ENCODE assay signal across 28 cellular contexts in genomic region chr3:160008979-160009378, GRCh38. TPM values are rescaled to one million over a fixed set of nuclear protein-coding genes. Genes with fewer than 3 reads are reported as not detected.
DNase-seq lines count a peak whose midpoint lies in the region; ATAC-seq, FAIRE-seq and TF ChIP-seq lines count a peak whose summit lies in the region.
"Had no signal": no experiment of that assay in that cellular context is flagged by ENCODE, and none has a peak within 500 bp of the region (broad histone marks: within the 10 kb centered on the region; RNA-seq: fewer than 3 reads in every experiment).

No MANE protein-coding gene starts in this region.

- no peak for TF ChIP-seq RAD21 in K562 (CRISPR knock-in tag; conservative IDR thresholded peaks at IDR 0.05 in 1 of 2, IDR thresholded peaks at IDR 0.05 in 1 of 2)

- peak overlapping the region; percentile 89; the same call in 1 of the 2 replicates for H3K4me2 ChIP-seq in KMS-11
- H3K4me2 ChIP-seq in K562 (ENCODE audit: insufficient read depth, low read length): no peak overlapping the region
- H3K4me2 ChIP-seq: SK-N-SH had no signal

- TF ChIP-seq CTCF in KMS-11 (conservative IDR thresholded peaks at IDR 0.05; ENCODE audit: low read depth, low read length) (no peak), K562 (IDR thresholded peaks at IDR 0.05 in 2 of 3, conservative IDR thresholded peaks at IDR 0.05 in 1 of 3; ENCODE audit: insufficient read depth in 2 of 3, low read depth in 1 of 3, low read length in 3 of 3) (no peak), brain microvascular endothelial cell (IDR thresholded peaks at IDR 0.05; ENCODE audit: low read depth, low read length, missing control alignments) (no peak), left lung (IDR thresholded peaks at IDR 0.05) (no peak)

- intact Hi-C loops in K562 (cut with micrococcal nuclease): loop anchor here (10.0 kb wide), 2 partner anchors 184 to 1164 kb away; no protein-coding TSS in a partner anchor
- intact Hi-C loops in left lung (cut with DNase I): loop anchor here in 1 of 2 donors (5.0 kb wide), 1 partner anchor 127 kb away; no protein-coding TSS in a partner anchor

- peaks cover 93% of the 10 kb centered on the region for H3K4me1 ChIP-seq in KMS-11 (ENCODE audit: low read depth, poor library complexity, severe bottlenecking)
- no peaks in the 10 kb centered on the region for H3K4me1 ChIP-seq in K562 (replicated peaks in 1 of 2; ENCODE audit: control insufficient read depth in 2 of 2, insufficient read depth in 2 of 2, low read length in 2 of 2)
- peaks cover 0 to 5% of the 10 kb centered on the region in 2 donors for H3K4me1 ChIP-seq in left lung
- H3K4me1 ChIP-seq: Caco-2 had no signal

- DNase-seq in 8988T: peak; percentile 18
- peak; percentile 19 for DNase-seq in ELR (ENCODE audit: low read depth)
- DNase-seq in K562 (ENCODE audit: extremely low read depth in 1 of 4, low spot score in 3 of 4): no peak
- no peak for DNase-seq in brain microvascular endothelial cell
- no peak for DNase-seq in left lung
- no peak for DNase-seq in H4 (ENCODE audit: low spot score)
- DNase-seq: Caco-2; CD8-positive, alpha-beta T cell; DMS79; EL; GF-D8; KG1; NCI-H1092; NCI-H1436; NCI-H187; NCI-H446; NCI-H524 treated with DMSO at 0.1 percent for 48 hours; NCI-H82; SIG-M5; SK-N-SH; T-helper 17 cell; T1000 had no signal

- CTCF ChIA-PET in K562 (lab: Yijun Ruan, JAX; ENCODE audit: low intra/inter-chr PET ratio): interaction anchor here (1.6 kb wide), 1 partner anchor 124 kb away, joined by 4 read pairs; no protein-coding TSS in a partner anchor

- no peak for TF ChIP-seq EP300 in K562 (IDR thresholded peaks at IDR 0.05; ENCODE audit: low read length)

- no TSS peak for BruUV-seq in K562 (replicated peaks; lab: Mats Ljungman, UMichigan)

- H4K20me1 ChIP-seq in KMS-11 (ENCODE audit: insufficient read depth) (no peaks in the 10 kb centered on the region), K562 (replicated peaks; ENCODE audit: control insufficient read depth, insufficient read depth, low read length) (no peaks in the 10 kb centered on the region)

- H3K4me3 ChIP-seq in KMS-11 (IDR thresholded peaks at IDR 0.05; ENCODE audit: insufficient read depth, low read depth, low read length): no peak overlapping the region
- no peak overlapping the region for H3K4me3 ChIP-seq in K562
- H3K4me3 ChIP-seq in brain microvascular endothelial cell (ENCODE audit: low read depth, low read length): no peak overlapping the region
- no peak overlapping the region for H3K4me3 ChIP-seq in left lung

- H3K9me3 ChIP-seq in K562 (replicated peaks; ENCODE audit: control insufficient read depth, insufficient read depth, low read depth, low read length) (no peaks in the 10 kb centered on the region), left lung (no peaks in the 10 kb centered on the region)
- H3K9me3 ChIP-seq: Caco-2, SK-N-SH had no signal

- H3K27ac ChIP-seq in KMS-11: peak overlapping the region; percentile 82; the same call in 1 of the 2 replicates
- no peak overlapping the region for H3K27ac ChIP-seq in K562 (ENCODE audit: extremely low read depth, low read depth, low read length)
- H3K27ac ChIP-seq in brain microvascular endothelial cell: no peak overlapping the region
- no peak overlapping the region for H3K27ac ChIP-seq in left lung
- H3K27ac ChIP-seq: C4-2B had no signal

- H3K27me3 ChIP-seq in KMS-11 (ENCODE audit: insufficient read depth, low read depth) (no peaks in the 10 kb centered on the region), K562 (ENCODE audit: control insufficient read depth in 2 of 2, insufficient read depth in 2 of 2, low read length in 2 of 2) (no peaks in the 10 kb centered on the region), brain microvascular endothelial cell (replicated peaks) (no peaks in the 10 kb centered on the region), left lung (no peaks in the 10 kb centered on the region)

- in situ Hi-C loops in K562 (cut with MboI) (loop anchor here (10.0 kb wide), 1 partner anchor 744 kb away; no protein-coding TSS in a partner anchor), brain microvascular endothelial cell (cut with HindIII; ENCODE audit: low pct_ligation_motif_present, low sequenced_read_pairs) (no loop called here)

- POLR2A ChIA-PET in K562 (lab: Yijun Ruan, JAX): no interaction called here

- 2% methylated on average over 4 of the region's 4 CpGs for WGBS in K562 (ENCODE audit: insufficient coverage, low coverage, missing lambda C conversion rate)

- no peak for FAIRE-seq in K562 (lab: Jason Lieb, UNC)
- FAIRE-seq: H54, RCC 7860 had no signal

- H2AFZ ChIP-seq in KMS-11 (ENCODE audit: low read depth) (no peak overlapping the region), K562 (ENCODE audit: low read depth, low read length) (no peak overlapping the region)

- H3K36me3 ChIP-seq in KMS-11 (ENCODE audit: insufficient read depth) (no peaks in the 10 kb centered on the region), K562 (ENCODE audit: control insufficient read depth, insufficient read depth, low read length) (no peaks in the 10 kb centered on the region), brain microvascular endothelial cell (replicated peaks) (no peaks in the 10 kb centered on the region), left lung (no peaks in the 10 kb centered on the region)

- no peak overlapping the region for H3K9ac ChIP-seq in KMS-11
- no peak overlapping the region for H3K9ac ChIP-seq in K562 (ENCODE audit: insufficient read depth in 1 of 2, low read depth in 2 of 2, low read length in 2 of 2)
- H3K9ac ChIP-seq: SK-N-SH had no signal

- no peak for TF ChIP-seq POLR2A in K562 (conservative IDR thresholded peaks at IDR 0.05)

- peak; percentile 58 for ATAC-seq in K562
- ATAC-seq in HG02885 (IDR thresholded peaks at IDR 0.05; ENCODE audit: poor library complexity, unreplicated experiment): no peak
- ATAC-seq in left lung: no peak
- ATAC-seq: CD8-positive, alpha-beta T cell; T-helper 17 cell had no signal

- no peaks in the 10 kb centered on the region for H3K79me2 ChIP-seq in KMS-11 (ENCODE audit: insufficient read depth, low read depth)
- no peaks in the 10 kb centered on the region for H3K79me2 ChIP-seq in K562 (ENCODE audit: control insufficient read depth, insufficient read depth, low read length)

- H3K9me1 ChIP-seq in K562 (ENCODE audit: control insufficient read depth, insufficient read depth, low read length): no peaks in the 10 kb centered on the region

TF ChIP-seq in K562, 482 proteins besides CTCF, POLR2A, EP300 and RAD21:
- peak; percentile 50 for TF ChIP-seq CEBPG (CRISPR knock-in tag; IDR thresholded peaks at IDR 0.05)
- TF ChIP-seq CEBPG (tag; conservative IDR thresholded peaks at IDR 0.05 in 1 of 2, IDR thresholded peaks at IDR 0.05 in 1 of 2): peak in 1 of 2 experiments; percentile 36; a peak in 1 of 4 replicates
- TF ChIP-seq TAF9B (IDR thresholded peaks at IDR 0.05; ENCODE audit: partially characterized antibody): no peak

RNA-seq across cellular contexts. Expression of gene IL12A, which starts 20.3 kb away (rescaled TPM):
- not detected in 2 replicates for total RNA-seq in K562 (2011; cell fraction: chromatin; rRNA removed; ENCODE audit: low replicate concordance)
- total RNA-seq in K562 (2011; cell fraction: nucleolus; rRNA removed): not detected in 2 replicates
- not detected in 2 replicates for total RNA-seq in K562 (2011; cell fraction: nucleoplasm; rRNA removed)
- total RNA-seq in K562 (2014; rRNA removed): not detected in 2 replicates
- 0.35 TPM in 1 of 2 replicates, not detected in the other for total RNA-seq in K562 (2014; rRNA removed; fragmentation: Illumina TruSeq; extraction: Trizol)
- total RNA-seq in K562 (2015; rRNA removed; fragmentation: Illumina TruSeq; extraction: Trizol): not detected in 2 replicates
- 0.13 TPM in 1 of 2 replicates, not detected in the other for total RNA-seq in K562 (2021)
- not detected in 2 replicates for polyA plus RNA-seq in K562 (2011; rRNA removed)
- not detected in 2 replicates for polyA plus RNA-seq in K562 (2011; cell fraction: cytosol; rRNA removed)
- 0.14 and 0.27 TPM in 2 replicates for polyA plus RNA-seq in K562 (2011; cell fraction: nucleus; rRNA removed)
- polyA plus RNA-seq in K562 (2012): not detected in 2 replicates
- not detected in 2 replicates for polyA plus RNA-seq in K562 (2014; fragmentation: Illumina TruSeq; extraction: Trizol)
- polyA plus RNA-seq in K562 (2014; fragmentation: Nextera tagmentation; extraction: Ambion mirVana): not detected
- not detected in 2 replicates for polyA plus RNA-seq in K562 (2014; rRNA removed)
- not detected in 2 replicates for polyA minus RNA-seq in K562 (2011; rRNA and poly(A)+ RNA removed)
- polyA minus RNA-seq in K562 (2011; cell fraction: cytosol; rRNA and poly(A)+ RNA removed): not detected in 2 replicates
- polyA minus RNA-seq in K562 (2011; cell fraction: nucleus; rRNA and poly(A)+ RNA removed): not detected in 2 replicates
- under 1 TPM; 0.61 to 0.81 TPM for total RNA-seq in left lung
- total RNA-seq in H4 (2014; rRNA removed; shearing (Covaris generic)): 0.66 and 2.1 TPM in 2 replicates
- total RNA-seq: A673 had no signal

Comparison
In these comparisons a context has a peak if more than half of its experiments do, and no peak if none do; other contexts are left out.
1. DNase-seq: peak in 8988T (single experiment) and ELR (single experiment); none in K562 (0 of 4), brain microvascular endothelial cell (single experiment), left lung (0 of 2) and H4 (single experiment).